In genomic region chr19:14138576-14139265, GRCh38 we compare ENCODE assay signal across 8 cellular contexts. TPM values are rescaled to one million over a fixed set of nuclear protein-coding genes. Genes with fewer than 3 reads are reported as not detected.
A peak's percentile ranks its signal among the peaks of the same experiment; 100 is the strongest.
DNase-seq lines count a peak whose midpoint lies in the region; ATAC-seq and TF ChIP-seq lines count a peak whose summit lies in the region.

No MANE protein-coding gene starts in this region.

- H3K4me3 ChIP-seq in skeletal muscle tissue (ENCODE audit: low read length in 3 of 3) (no peak overlapping the region), colonic mucosa (no peak overlapping the region), BE2C (ENCODE audit: low read depth, low read length) (no peak overlapping the region)

- H3K4me3 Mint-ChIP-seq in activated CD4-positive, alpha-beta memory T cell treated with anti-CD3 and anti-CD28 coated beads for 36 hours, result peak overlapping the region; percentile 45

- DNase-seq in HCEC 1CT (peak; percentile 42), glomerular visceral epithelial cell (ENCODE audit: extremely low spot score) (peak; percentile 30), colonic mucosa (no peak), HuH-7 (ENCODE audit: low spot score) (no peak), BE2C (no peak)
- DNase-seq in activated CD4-positive, alpha-beta memory T cell treated with anti-CD3 and anti-CD28 coated beads for 36 hours, result no peak

- POLR2A ChIA-PET in activated CD4-positive, alpha-beta memory T cell treated with anti-CD3 and anti-CD28 coated beads for 36 hours (lab: Charles Lee), result no interaction called here

- H3K4me1 ChIP-seq in skeletal muscle tissue (ENCODE audit: control insufficient read depth in 3 of 3, insufficient read depth in 3 of 3, low read length in 3 of 3) (peaks cover 15 to 39% (median 35%) of the 10 kb centered on the region in 3 donors), colonic mucosa (peaks cover 5% of the 10 kb centered on the region), BE2C (no peaks in the 10 kb centered on the region)

- H3K27me3 ChIP-seq in skeletal muscle tissue (ENCODE audit: control insufficient read depth in 3 of 3, insufficient read depth in 3 of 3, low read length in 3 of 3) (no peaks in the 10 kb centered on the region), colonic mucosa (no peaks in the 10 kb centered on the region), BE2C (no peaks in the 10 kb centered on the region)

- H3K9me3 ChIP-seq in skeletal muscle tissue (ENCODE audit: control insufficient read depth in 3 of 3, low read length in 3 of 3) (no peaks in the 10 kb centered on the region), colonic mucosa (no peaks in the 10 kb centered on the region), BE2C (no peaks in the 10 kb centered on the region)

- H3K27me3 Mint-ChIP-seq in activated CD4-positive, alpha-beta memory T cell treated with anti-CD3 and anti-CD28 coated beads for 36 hours, result no peaks in the 10 kb centered on the region

- no peaks in the 10 kb centered on the region for H3K36me3 ChIP-seq in skeletal muscle tissue (ENCODE audit: control insufficient read depth in 3 of 3, insufficient read depth in 3 of 3, low read length in 3 of 3)
- H3K36me3 ChIP-seq in colonic mucosa, result no peaks in the 10 kb centered on the region
- no peaks in the 10 kb centered on the region for H3K36me3 ChIP-seq in BE2C

- H3K27ac ChIP-seq in skeletal muscle tissue (ENCODE audit: low read depth, low read length) (peak overlapping the region; percentile 13), colonic mucosa (no peak overlapping the region)

- ATAC-seq in HG03442 (IDR thresholded peaks at IDR 0.05; ENCODE audit: unreplicated experiment), result no peak

- peaks cover 12% of the 10 kb centered on the region for H3K36me3 Mint-ChIP-seq in activated CD4-positive, alpha-beta memory T cell treated with anti-CD3 and anti-CD28 coated beads for 36 hours

- peak overlapping the region in 2 of 3 donors; percentile 20 to 33 for H3K9ac ChIP-seq in skeletal muscle tissue (ENCODE audit: low read depth in 1 of 3, low read length in 3 of 3)
- no peak overlapping the region for H3K9ac ChIP-seq in colonic mucosa (ENCODE audit: low read depth in 2 of 2, low read length in 2 of 2)

- no peaks in the 10 kb centered on the region for H3K9me3 Mint-ChIP-seq in activated CD4-positive, alpha-beta memory T cell treated with anti-CD3 and anti-CD28 coated beads for 36 hours

- intact Hi-C loops in activated CD4-positive, alpha-beta memory T cell treated with anti-CD3 and anti-CD28 coated beads for 36 hours (cut with micrococcal nuclease), result loop anchor here (5.0 kb wide), 3 partner anchors 214 to 334 kb away; no protein-coding TSS in a partner anchor
- intact Hi-C loops in colonic mucosa (cut with DNase I), result no loop called here

- CTCF ChIA-PET in activated CD4-positive, alpha-beta memory T cell treated with anti-CD3 and anti-CD28 coated beads for 36 hours (lab: Charles Lee), result interaction anchor here (0.6 to 2.2 kb wide), 3 partner anchors 10 to 79 kb away, joined by 3 to 7 read pairs (median 3); no protein-coding TSS in a partner anchor

- TF ChIP-seq CTCF in colonic mucosa (IDR thresholded peaks at IDR 0.05), result no peak
- no peak for TF ChIP-seq CTCF in BE2C (IDR thresholded peaks at IDR 0.05; ENCODE audit: low read depth, low read length)

- peak overlapping the region; percentile 51 for H3K27ac Mint-ChIP-seq in activated CD4-positive, alpha-beta memory T cell treated with anti-CD3 and anti-CD28 coated beads for 36 hours

- H3K4me1 Mint-ChIP-seq in activated CD4-positive, alpha-beta memory T cell treated with anti-CD3 and anti-CD28 coated beads for 36 hours (ENCODE audit: low read depth), result peaks cover 35% of the 10 kb centered on the region

RNA-seq across cellular contexts. Expression of gene ASF1B, which starts 2.3 kb away (rescaled TPM):
- 10 to 100 TPM; 67.7 to 70.8 TPM for total RNA-seq in activated CD4-positive, alpha-beta memory T cell treated with anti-CD3 and anti-CD28 coated beads for 36 hours
- total RNA-seq in skeletal muscle tissue, result 3.7 TPM
- total RNA-seq in colonic mucosa, result 10 to 100 TPM; 12.9 to 64.0 TPM
- 3.3 TPM for polyA plus RNA-seq in BE2C (2012; ENCODE audit: insufficient read depth, insufficient read length, low read depth)

RNA-seq across cellular contexts. Expression of gene PRKACA, which starts 21.2 kb away (rescaled TPM):
- 10 to 100 TPM; 64.3 to 65.6 TPM for total RNA-seq in activated CD4-positive, alpha-beta memory T cell treated with anti-CD3 and anti-CD28 coated beads for 36 hours
- total RNA-seq in skeletal muscle tissue (137 TPM), colonic mucosa (10 to 100 TPM; 71.0 to 89.3 TPM)
- polyA plus RNA-seq in BE2C (2012; ENCODE audit: insufficient read depth, insufficient read length, low read depth), result 27.4 TPM

RNA-seq across cellular contexts. Expression of gene SAMD1, which starts 48.2 kb away (rescaled TPM):
- total RNA-seq in activated CD4-positive, alpha-beta memory T cell treated with anti-CD3 and anti-CD28 coated beads for 36 hours, result 10 to 100 TPM; 74.5 to 77.6 TPM
- 12.5 TPM for total RNA-seq in skeletal muscle tissue
- 10 to 100 TPM; 52.9 to 91.3 TPM for total RNA-seq in colonic mucosa
- 76.0 TPM for polyA plus RNA-seq in BE2C (2012; ENCODE audit: insufficient read depth, insufficient read length, low read depth)

RNA-seq across cellular contexts. Expression of gene C19orf67, which starts 53.1 kb away (rescaled TPM):
- not detected for total RNA-seq in activated CD4-positive, alpha-beta memory T cell treated with anti-CD3 and anti-CD28 coated beads for 36 hours
- not detected for total RNA-seq in skeletal muscle tissue
- total RNA-seq in colonic mucosa, result under 1 TPM in 1 of 2 donors, not detected in 1; 0.19 TPM
- not detected for polyA plus RNA-seq in BE2C (2012; ENCODE audit: insufficient read depth, insufficient read length, low read depth)

Comparison
In these comparisons a context has a peak if more than half of its experiments do, and no peak if none do; other contexts are left out.
1. DNase-seq: peak in HCEC 1CT (single experiment) and glomerular visceral epithelial cell (single experiment); none in activated CD4-positive, alpha-beta memory T cell treated with anti-CD3 and anti-CD28 coated beads for 36 hours (single experiment), colonic mucosa (single experiment), HuH-7 (single experiment) and BE2C (single experiment).
2. H3K9ac ChIP-seq: peak in skeletal muscle tissue (2 of 3); none in colonic mucosa (0 of 2).